Comparison of ENCODE assay signal across 11 cellular contexts in genomic region chr3:117722856-117723255, GRCh38.
A peak's percentile ranks its signal among the peaks of the same experiment; 100 is the strongest.
DNase-seq lines count a peak whose midpoint lies in the region; ATAC-seq and TF ChIP-seq lines count a peak whose summit lies in the region.
"Had no signal": no experiment of that assay in that cellular context is flagged by ENCODE, and none has a peak within 500 bp of the region (broad histone marks: within the 10 kb centered on the region; RNA-seq: fewer than 3 reads in every experiment).

No MANE protein-coding gene starts in this region.

- H3K9me3 ChIP-seq in lung (ENCODE audit: control insufficient read depth in 2 of 2, insufficient read depth in 1 of 2, low read length in 1 of 2) = no peaks in the 10 kb centered on the region
- H3K9me3 ChIP-seq in BE2C = no peaks in the 10 kb centered on the region

- TF ChIP-seq POLR2A in NB4 (IDR thresholded peaks at IDR 0.05; ENCODE audit: extremely low read depth, insufficient read length) = no peak

- no peak for TF ChIP-seq CTCF in NB4 (IDR thresholded peaks at IDR 0.05; ENCODE audit: low read depth, low read length)
- TF ChIP-seq CTCF in lung (IDR thresholded peaks at IDR 0.05; ENCODE audit: control extremely low read depth, extremely low read depth) = no peak
- no peak for TF ChIP-seq CTCF in BE2C (IDR thresholded peaks at IDR 0.05; ENCODE audit: low read depth, low read length)

- H3K4me3 ChIP-seq in NB4 (ENCODE audit: low read depth, low read length) (no peak overlapping the region), lung (no peak overlapping the region), BE2C (ENCODE audit: low read depth, low read length) (no peak overlapping the region)

- no peaks in the 10 kb centered on the region for H3K36me3 ChIP-seq in lung (ENCODE audit: control insufficient read depth in 2 of 2, insufficient read depth in 2 of 2, low read length in 2 of 2)
- peaks cover 11% of the 10 kb centered on the region for H3K36me3 ChIP-seq in BE2C

- WGBS in lung, 2 donors = 65 to 67% methylated on average over 3 of the region's 3 CpGs

- ATAC-seq in GM18499 (IDR thresholded peaks at IDR 0.05; ENCODE audit: insufficient read depth, unreplicated experiment) (peak; percentile 83), GM21528 (IDR thresholded peaks at IDR 0.05; ENCODE audit: low FRiP score, unreplicated experiment) (peak; percentile 58), lung (ENCODE audit: insufficient read depth, low FRiP score) (peak; percentile 34)
- no peak for ATAC-seq in stimulated activated naive CD8-positive, alpha-beta T cell treated with anti-CD3 and anti-CD28 coated beads, Interleukin-15, Interleukin-2, amounts not matched to agents 100 U/mL and 50 U/mL, for 24 hours
- ATAC-seq: naive thymus-derived CD8-positive, alpha-beta T cell had no signal

- H3K27ac ChIP-seq in lung (ENCODE audit: low read depth in 1 of 2, low read length in 1 of 2) = no peak overlapping the region

- peak; percentile 10 for DNase-seq in NB4 (ENCODE audit: low read depth)
- DNase-seq in lung (ENCODE audit: low spot score) = no peak
- DNase-seq in NCI-H1092 treated with DMSO at 0.1 percent for 48 hours (lab: John Stamatoyannopoulos, UW) = no peak
- DNase-seq in activated CD4-positive, CD25-positive, alpha-beta regulatory T cell treated with anti-CD3 and anti-CD28 coated beads, Interleukin-2, amount 50 U/mL, for 72 hours = no peak
- DNase-seq in stimulated activated naive CD8-positive, alpha-beta T cell treated with anti-CD3 and anti-CD28 coated beads, Interleukin-15, Interleukin-2, amounts not matched to agents 100 U/mL and 50 U/mL, for 24 hours = no peak
- no peak for DNase-seq in BE2C
- DNase-seq: activated CD4-positive, alpha-beta T cell treated with anti-CD3 and anti-CD28 coated beads for 1 hour; naive thymus-derived CD8-positive, alpha-beta T cell; stimulated activated CD4-positive, alpha-beta T cell treated with anti-CD3 and anti-CD28 coated beads, Interleukin-2, amount 100 ng/mL, for 48 hours had no signal

- no peaks in the 10 kb centered on the region for H3K4me1 ChIP-seq in lung (ENCODE audit: control insufficient read depth in 2 of 2, insufficient read depth in 2 of 2, low read length in 2 of 2)
- H3K4me1 ChIP-seq in BE2C = no peaks in the 10 kb centered on the region; the same call in 1 of the 2 replicates

- H3K27me3 ChIP-seq in lung (ENCODE audit: control insufficient read depth, insufficient read depth) (no peaks in the 10 kb centered on the region), BE2C (no peaks in the 10 kb centered on the region)
